Comparison of ENCODE assay signal across 8 cellular contexts in genomic region chr1:145590806-145591205, GRCh38. TPM values are rescaled to one million over a fixed set of nuclear protein-coding genes. Genes with fewer than 3 reads are reported as not detected.
DNase-seq lines count a peak whose midpoint lies in the region; ATAC-seq and TF ChIP-seq lines count a peak whose summit lies in the region.
"Not testable (repeated sequence)": the region's sequence is repeated elsewhere in the genome, so short reads cannot be mapped to it uniquely, and the experiment has no call there.

No MANE protein-coding gene starts in this region.

- TF ChIP-seq CTCF in DOHH2 (IDR thresholded peaks at IDR 0.05; ENCODE audit: low read depth, low read length, poor library complexity, severe bottlenecking) = peak; percentile 16

- H3K9me3 Mint-ChIP-seq in T-cell; activated CD8-positive, alpha-beta T cell treated with anti-CD3 and anti-CD28 coated beads, Interleukin-2, amount 10 ng/mL, durations not matched to agents 7 days and 5 days (ENCODE audit: insufficient read depth); effector memory CD8-positive, alpha-beta T cell; naive thymus-derived CD4-positive, alpha-beta T cell: not testable (repeated sequence)

- not testable (repeated sequence) for H3K4me3 ChIP-seq in DOHH2 (ENCODE audit: low read length); naive thymus-derived CD4-positive, alpha-beta T cell (ENCODE audit: low read length)

- CTCF ChIA-PET in T-cell (lab: Charles Lee); activated CD8-positive, alpha-beta T cell treated with anti-CD3 and anti-CD28 coated beads, Interleukin-2, amount 10 ng/mL, durations not matched to agents 7 days and 5 days (lab: Charles Lee); naive thymus-derived CD4-positive, alpha-beta T cell (lab: Charles Lee): not testable (repeated sequence)

- H3K4me1 ChIP-seq in DOHH2 (ENCODE audit: control insufficient read depth, low read length); naive thymus-derived CD4-positive, alpha-beta T cell (ENCODE audit: control insufficient read depth in 2 of 2, insufficient read depth in 2 of 2, low read length in 2 of 2): not testable (repeated sequence)

- H3K4me3 Mint-ChIP-seq in T-cell; activated CD8-positive, alpha-beta T cell treated with anti-CD3 and anti-CD28 coated beads, Interleukin-2, amount 10 ng/mL, durations not matched to agents 7 days and 5 days; effector memory CD8-positive, alpha-beta T cell; naive thymus-derived CD4-positive, alpha-beta T cell: not testable (repeated sequence)

- H3K9me3 ChIP-seq in DOHH2 (ENCODE audit: control insufficient read depth, insufficient read depth, low read length); naive thymus-derived CD4-positive, alpha-beta T cell (ENCODE audit: control insufficient read depth in 2 of 3, low read length in 3 of 3): not testable (repeated sequence)

- not testable (repeated sequence) for H3K36me3 Mint-ChIP-seq in T-cell; activated CD8-positive, alpha-beta T cell treated with anti-CD3 and anti-CD28 coated beads, Interleukin-2, amount 10 ng/mL, durations not matched to agents 7 days and 5 days (ENCODE audit: low read depth); effector memory CD8-positive, alpha-beta T cell (ENCODE audit: insufficient read depth); naive thymus-derived CD4-positive, alpha-beta T cell

- not testable (repeated sequence) for H3K4me1 Mint-ChIP-seq in T-cell; effector memory CD8-positive, alpha-beta T cell (ENCODE audit: low read depth in 2 of 2); naive thymus-derived CD4-positive, alpha-beta T cell
- peaks cover 12% of the 10 kb centered on the region for H3K4me1 Mint-ChIP-seq in activated CD8-positive, alpha-beta T cell treated with anti-CD3 and anti-CD28 coated beads, Interleukin-2, amount 10 ng/mL, durations not matched to agents 7 days and 5 days (ENCODE audit: low read depth)

- not testable (repeated sequence) for H3K27me3 ChIP-seq in DOHH2 (ENCODE audit: control insufficient read depth, low read length); naive thymus-derived CD4-positive, alpha-beta T cell (ENCODE audit: control insufficient read depth in 2 of 2, insufficient read depth in 2 of 2, low read length in 2 of 2)

- H3K4me2 ChIP-seq in DOHH2 (ENCODE audit: low read length) = not testable (repeated sequence)

- not testable (repeated sequence) for H3K27me3 Mint-ChIP-seq in T-cell; activated CD8-positive, alpha-beta T cell treated with anti-CD3 and anti-CD28 coated beads, Interleukin-2, amount 10 ng/mL, durations not matched to agents 7 days and 5 days (ENCODE audit: low read depth); effector memory CD8-positive, alpha-beta T cell; naive thymus-derived CD4-positive, alpha-beta T cell

- not testable (repeated sequence) for H3K27ac Mint-ChIP-seq in T-cell; activated CD8-positive, alpha-beta T cell treated with anti-CD3 and anti-CD28 coated beads, Interleukin-2, amount 10 ng/mL, durations not matched to agents 7 days and 5 days; effector memory CD8-positive, alpha-beta T cell; naive thymus-derived CD4-positive, alpha-beta T cell

- not testable (repeated sequence) for H3K36me3 ChIP-seq in DOHH2 (ENCODE audit: control insufficient read depth, low read length); naive thymus-derived CD4-positive, alpha-beta T cell (ENCODE audit: control insufficient read depth in 2 of 3, insufficient read depth in 3 of 3, low read length in 3 of 3)

- not testable (repeated sequence) for H3K79me2 ChIP-seq in DOHH2 (ENCODE audit: control insufficient read depth, low read length)

- not testable (repeated sequence) for H3K27ac ChIP-seq in DOHH2 (ENCODE audit: low read depth, low read length); naive thymus-derived CD4-positive, alpha-beta T cell (ENCODE audit: low read depth, low read length)

- not testable (repeated sequence) for H4K20me1 ChIP-seq in DOHH2 (ENCODE audit: control insufficient read depth, insufficient read depth, low read depth, low read length)

- not testable (repeated sequence) for ATAC-seq in T-cell (replicated peaks in 1 of 4); activated CD8-positive, alpha-beta T cell treated with anti-CD3 and anti-CD28 coated beads, Interleukin-2, amount 10 ng/mL, durations not matched to agents 7 days and 5 days; effector memory CD8-positive, alpha-beta T cell (replicated peaks); naive thymus-derived CD4-positive, alpha-beta T cell; stimulated activated naive CD8-positive, alpha-beta T cell treated with anti-CD3 and anti-CD28 coated beads, Interleukin-15, Interleukin-2, amounts not matched to agents 100 U/mL and 50 U/mL, for 24 hours

- DNase-seq in T-cell = peak in 29 of 34 experiments; percentile 1 to 44 (median 30)
- DNase-seq in activated CD8-positive, alpha-beta T cell treated with anti-CD3 and anti-CD28 coated beads, Interleukin-2, amount 10 ng/mL, durations not matched to agents 7 days and 5 days = peak; percentile 68
- DNase-seq in activated effector memory CD4-positive, alpha-beta T cell treated with anti-CD3 and anti-CD28 coated beads, Interleukin-2, amount 50 U/mL, for 16 hours = peak; percentile 79
- DNase-seq in effector memory CD8-positive, alpha-beta T cell = peak; percentile 38 to 52 (median 44)
- DNase-seq in naive thymus-derived CD4-positive, alpha-beta T cell = peak in 7 of 9 donors; percentile 7 to 43 (median 12)
- DNase-seq in stimulated activated CD4-positive, alpha-beta T cell treated with anti-CD3 and anti-CD28 coated beads, Interleukin-4, amount 100 ng/mL, for 24 hours = peak; percentile 46
- DNase-seq in stimulated activated naive CD8-positive, alpha-beta T cell treated with anti-CD3 and anti-CD28 coated beads, Interleukin-15, Interleukin-2, amounts not matched to agents 100 U/mL and 50 U/mL, for 24 hours = peak; percentile 57

- H3K9me2 ChIP-seq in DOHH2 (replicated peaks; ENCODE audit: control insufficient read depth, low read length) = not testable (repeated sequence)

- POLR2A ChIA-PET in T-cell (lab: Charles Lee); activated CD8-positive, alpha-beta T cell treated with anti-CD3 and anti-CD28 coated beads, Interleukin-2, amount 10 ng/mL, durations not matched to agents 7 days and 5 days (lab: Charles Lee); naive thymus-derived CD4-positive, alpha-beta T cell (lab: Charles Lee): not testable (repeated sequence)

- not testable (repeated sequence) for H3F3A ChIP-seq in DOHH2 (ENCODE audit: control insufficient read depth, insufficient read depth)

- intact Hi-C loops in naive thymus-derived CD4-positive, alpha-beta T cell (cut with micrococcal nuclease) = loop anchor here in 1 of 2 donors (10.0 kb wide), 1 partner anchor 134 kb away; no protein-coding TSS in a partner anchor

RNA-seq across cellular contexts. Expression of gene GPR89A, which starts 17.0 kb away (rescaled TPM):
- total RNA-seq in T-cell = 10 to 100 TPM; 30.3 to 46.2 (median 35.0) TPM
- total RNA-seq in activated CD8-positive, alpha-beta T cell treated with anti-CD3 and anti-CD28 coated beads, Interleukin-2, amount 10 ng/mL, durations not matched to agents 7 days and 5 days = 10 to 100 TPM; 32.6 to 36.7 TPM
- 10 to 100 TPM; 32.3 to 36.5 (median 32.9) TPM for total RNA-seq in naive thymus-derived CD4-positive, alpha-beta T cell
- polyA plus RNA-seq in naive thymus-derived CD4-positive, alpha-beta T cell = 10 to 100 TPM; 23.5 to 24.7 TPM

Comparison
In these comparisons a context has a peak if more than half of its experiments do, and no peak if none do; other contexts are left out.
1. DNase-seq: peak in every context shown above with its lines; median percentile 79 in activated effector memory CD4-positive, alpha-beta T cell treated with anti-CD3 and anti-CD28 coated beads, Interleukin-2, amount 50 U/mL, for 16 hours; 68 in activated CD8-positive, alpha-beta T cell treated with anti-CD3 and anti-CD28 coated beads, Interleukin-2, amount 10 ng/mL, durations not matched to agents 7 days and 5 days; 57 in stimulated activated naive CD8-positive, alpha-beta T cell treated with anti-CD3 and anti-CD28 coated beads, Interleukin-15, Interleukin-2, amounts not matched to agents 100 U/mL and 50 U/mL, for 24 hours; 46 in stimulated activated CD4-positive, alpha-beta T cell treated with anti-CD3 and anti-CD28 coated beads, Interleukin-4, amount 100 ng/mL, for 24 hours; 44 in effector memory CD8-positive, alpha-beta T cell; 30 in T-cell; 12 in naive thymus-derived CD4-positive, alpha-beta T cell.